ENCODE assay signal across 14 cellular contexts in the genomic region with DNA sequence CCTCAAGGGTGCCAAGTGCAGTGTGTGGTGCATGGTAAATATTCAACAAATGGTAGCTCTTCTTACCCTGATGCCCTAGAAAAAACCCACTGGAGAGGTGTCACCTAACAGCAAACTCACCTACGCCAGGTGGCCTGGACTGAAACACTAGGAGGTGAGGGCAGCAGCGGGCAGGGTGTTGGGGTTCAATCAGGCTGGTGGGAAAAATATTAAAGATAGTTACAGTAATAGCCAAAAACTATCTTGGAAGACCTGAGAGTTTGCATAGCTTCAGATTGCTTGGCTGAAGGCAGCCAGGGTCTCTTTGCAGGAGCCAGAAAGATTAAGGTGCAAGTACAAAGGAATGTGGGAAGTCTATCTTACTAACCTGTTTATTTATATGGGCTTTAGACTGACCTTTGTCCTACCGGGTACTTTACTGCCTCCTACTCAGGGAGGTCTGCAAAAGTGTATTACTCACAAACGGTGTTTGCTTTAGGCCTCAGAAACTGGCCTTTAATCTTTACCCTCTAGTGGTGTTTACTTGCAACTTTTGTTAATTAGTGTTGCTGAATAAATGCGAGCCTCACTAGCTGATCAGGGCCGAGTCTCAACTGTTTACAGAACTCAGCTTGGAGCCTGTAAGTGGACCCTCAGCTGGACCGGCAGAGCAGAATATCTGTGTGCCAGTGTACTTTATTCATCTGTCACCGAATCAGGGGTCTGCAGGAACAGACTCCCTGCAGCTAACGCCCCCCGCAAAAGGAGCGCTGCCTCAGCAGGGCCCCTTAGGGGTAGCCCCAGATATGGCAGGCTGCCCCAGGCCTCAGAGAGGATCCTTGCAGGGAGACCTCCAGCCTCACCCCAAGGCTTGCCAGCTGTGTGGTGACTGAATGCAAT.
DNase-seq lines count a peak whose midpoint lies in the region; ATAC-seq and TF ChIP-seq lines count a peak whose summit lies in the region.
"Had no signal": no experiment of that assay in that cellular context is flagged by ENCODE, and none has a peak within 500 bp of the region (broad histone marks: within the 10 kb centered on the region; RNA-seq: fewer than 3 reads in every experiment).

No MANE protein-coding gene starts in this region.

- no peak overlapping the region for H3K23ac ChIP-seq in mesendoderm (ENCODE audit: low read length)

- peaks cover 21% of the 10 kb centered on the region for H3K4me1 ChIP-seq in body of pancreas
- no peaks in the 10 kb centered on the region for H3K4me1 ChIP-seq in mesendoderm (ENCODE audit: control insufficient read depth, low read depth, low read length)
- H3K4me1 ChIP-seq: sigmoid colon had no signal

- H3K36me3 ChIP-seq in body of pancreas (replicated peaks in 1 of 2; ENCODE audit: insufficient read depth in 1 of 2, low read depth in 2 of 2), result no peaks in the 10 kb centered on the region
- H3K36me3 ChIP-seq in mesendoderm (ENCODE audit: control insufficient read depth, insufficient read depth, low read length), result no peaks in the 10 kb centered on the region
- H3K36me3 ChIP-seq: neutrophil, sigmoid colon had no signal

- no peaks in the 10 kb centered on the region for H3K9me3 ChIP-seq in body of pancreas
- H3K9me3 ChIP-seq: neutrophil, sigmoid colon had no signal

- WGBS in body of pancreas, 2 donors, result 17 to 46% methylated on average over 6 to 11 of the region's 11 CpGs
- WGBS in mesendoderm (ENCODE audit: extremely low coverage, insufficient coverage, low lambda C conversion rate), result no CpG with 5 or more reads among the region's 11 CpGs

- no peak overlapping the region for H2BK120ac ChIP-seq in mesendoderm (ENCODE audit: low read depth, low read length)

- no peak overlapping the region for H3K4me2 ChIP-seq in mesendoderm (ENCODE audit: low read length)

- H2BK5ac ChIP-seq in mesendoderm (ENCODE audit: low read length), result no peak overlapping the region

- H3K79me1 ChIP-seq in mesendoderm (ENCODE audit: low read length), result no peaks in the 10 kb centered on the region

- no peak for TF ChIP-seq POLR2A in body of pancreas (IDR thresholded peaks at IDR 0.05)

- H3K27me3 ChIP-seq in body of pancreas (no peaks in the 10 kb centered on the region), mesendoderm (ENCODE audit: insufficient read depth, low read length, poor library complexity) (no peaks in the 10 kb centered on the region)
- H3K27me3 ChIP-seq: neutrophil, sigmoid colon had no signal

- H3K4me3 ChIP-seq in body of pancreas (no peak overlapping the region), mesendoderm (ENCODE audit: low read length) (no peak overlapping the region)
- H3K4me3 ChIP-seq: sigmoid colon had no signal

- intact Hi-C loops in body of pancreas (cut with DNase I), result no loop called here

- H3K79me2 ChIP-seq in mesendoderm (ENCODE audit: control insufficient read depth, insufficient read depth, low read length), result no peaks in the 10 kb centered on the region

- H2BK15ac ChIP-seq in mesendoderm (replicated peaks; ENCODE audit: low read depth), result no peak overlapping the region

- H3K9ac ChIP-seq in mesendoderm (ENCODE audit: low read length), result no peak overlapping the region

- no peak overlapping the region for H3K18ac ChIP-seq in mesendoderm (ENCODE audit: low read length)

- peak overlapping the region; percentile 25 for H3K56ac ChIP-seq in mesendoderm (ENCODE audit: low read length)

- DNase-seq in HT-29 (ENCODE audit: low spot score) (peak; percentile 77), body of pancreas (peak in 2 of 4 donors; percentile 28 to 42), mesendoderm (no peak), substantia nigra (lab: John Stamatoyannopoulos, UW) (no peak), GM19240 (ENCODE audit: insufficient read length, low spot score) (no peak)
- no peak for DNase-seq in effector CD4-positive, alpha-beta T cell
- DNase-seq: activated B cell treated with CpG ODN at 0.5 μM for 24 hours; activated CD8-positive, alpha-beta memory T cell treated with anti-CD3 and anti-CD28 coated beads for 24 hours; NCI-H2081; sigmoid colon; stimulated activated CD4-positive, alpha-beta T cell treated with anti-CD3 and anti-CD28 coated beads, Interleukin-2, amount 100 ng/mL, for 24 hours had no signal

- H3K4ac ChIP-seq in mesendoderm (ENCODE audit: low read depth, low read length), result no peak overlapping the region

- H3K27ac ChIP-seq in body of pancreas, result peak overlapping the region in 3 of 4 donors; percentile 28 to 57 (median 36)
- no peak overlapping the region for H3K27ac ChIP-seq in mesendoderm (ENCODE audit: low read depth, low read length)
- peak overlapping the region; percentile 78 for H3K27ac ChIP-seq in substantia nigra (ENCODE audit: low read depth, low read length, poor library complexity, severe bottlenecking)
- H3K27ac ChIP-seq: neutrophil, sigmoid colon had no signal

- peak; percentile 47 for ATAC-seq in body of pancreas
- no peak for ATAC-seq in HG03354 (IDR thresholded peaks at IDR 0.05; ENCODE audit: poor library complexity, severe bottlenecking, unreplicated experiment)
- ATAC-seq in HG02840 (IDR thresholded peaks at IDR 0.05; ENCODE audit: low FRiP score, unreplicated experiment), result no peak

- no peak overlapping the region for H4K5ac ChIP-seq in mesendoderm (ENCODE audit: low read length)

- TF ChIP-seq CTCF in body of pancreas (IDR thresholded peaks at IDR 0.05), result peak in 3 of 7 experiments; percentile 19 to 42 (median 36)

- H2AK5ac ChIP-seq in mesendoderm (ENCODE audit: low read length), result no peak overlapping the region

- H4K8ac ChIP-seq in mesendoderm (ENCODE audit: low read depth, low read length), result no peak overlapping the region
